ENCODE assay signal across 10 cellular contexts in genomic region chr3:187139895-187140253, GRCh38. TPM values are rescaled to one million over a fixed set of nuclear protein-coding genes. Genes with fewer than 3 reads are reported as not detected.
DNase-seq lines count a peak whose midpoint lies in the region; ATAC-seq lines count a peak whose summit lies in the region.
"Had no signal": no experiment of that assay in that cellular context is flagged by ENCODE, and none has a peak within 500 bp of the region (broad histone marks: within the 10 kb centered on the region; RNA-seq: fewer than 3 reads in every experiment).

No MANE protein-coding gene starts in this region.

- H3K4me3 Mint-ChIP-seq in activated CD4-positive, alpha-beta T cell treated with anti-CD3 and anti-CD28 coated beads, Interleukin-2, amount 10 ng/mL, durations not matched to agents 7 days and 5 days, result peak overlapping the region; percentile 82
- peak overlapping the region; percentile 92 for H3K4me3 Mint-ChIP-seq in activated T-helper 17 cell treated with anti-CD3 and anti-CD28 coated beads, Interleukin-2, amount 50 U/mL, for 72 hours
- H3K4me3 Mint-ChIP-seq in immature natural killer cell, result peak overlapping the region; percentile 85 to 93 (median 90)

- peaks cover 0 to 3% of the 10 kb centered on the region in 2 donors for H3K36me3 ChIP-seq in stomach smooth muscle (ENCODE audit: control insufficient read depth in 2 of 2, insufficient read depth in 2 of 2, low read length in 2 of 2)

- ATAC-seq in activated T-helper 17 cell treated with anti-CD3 and anti-CD28 coated beads, Interleukin-2, amount 50 U/mL, for 72 hours (replicated peaks), result no peak

- H3K4me1 Mint-ChIP-seq in activated CD4-positive, alpha-beta T cell treated with anti-CD3 and anti-CD28 coated beads, Interleukin-2, amount 10 ng/mL, durations not matched to agents 7 days and 5 days, result peaks cover 26% of the 10 kb centered on the region
- peaks cover 14% of the 10 kb centered on the region for H3K4me1 Mint-ChIP-seq in activated T-helper 17 cell treated with anti-CD3 and anti-CD28 coated beads, Interleukin-2, amount 50 U/mL, for 72 hours
- H3K4me1 Mint-ChIP-seq in immature natural killer cell, result peaks cover 23 to 29% of the 10 kb centered on the region in 2 donors

- CTCF ChIA-PET in activated CD4-positive, alpha-beta T cell treated with anti-CD3 and anti-CD28 coated beads, Interleukin-2, amount 10 ng/mL, durations not matched to agents 7 days and 5 days (lab: Charles Lee), result interaction anchor here (0.5 to 8.1 kb wide), 31 partner anchors 10 to 1227 kb away, joined by 3 to 72 read pairs (median 4); partner anchors contain the start of gene RTP4

- peak overlapping the region; percentile 96 for H3K27ac Mint-ChIP-seq in activated CD4-positive, alpha-beta T cell treated with anti-CD3 and anti-CD28 coated beads, Interleukin-2, amount 10 ng/mL, durations not matched to agents 7 days and 5 days
- H3K27ac Mint-ChIP-seq in activated T-helper 17 cell treated with anti-CD3 and anti-CD28 coated beads, Interleukin-2, amount 50 U/mL, for 72 hours, result peak overlapping the region; percentile 93
- H3K27ac Mint-ChIP-seq in immature natural killer cell, result peak overlapping the region; percentile 89 to 97 (median 93)

- no peaks in the 10 kb centered on the region for H3K27me3 Mint-ChIP-seq in activated CD4-positive, alpha-beta T cell treated with anti-CD3 and anti-CD28 coated beads, Interleukin-2, amount 10 ng/mL, durations not matched to agents 7 days and 5 days
- no peaks in the 10 kb centered on the region for H3K27me3 Mint-ChIP-seq in activated T-helper 17 cell treated with anti-CD3 and anti-CD28 coated beads, Interleukin-2, amount 50 U/mL, for 72 hours
- peaks cover 2 to 16% (median 3%) of the 10 kb centered on the region in 3 donors for H3K27me3 Mint-ChIP-seq in immature natural killer cell (ENCODE audit: low read depth in 3 of 3)

- H3K36me3 Mint-ChIP-seq in activated CD4-positive, alpha-beta T cell treated with anti-CD3 and anti-CD28 coated beads, Interleukin-2, amount 10 ng/mL, durations not matched to agents 7 days and 5 days (ENCODE audit: low read depth), result peaks cover 49% of the 10 kb centered on the region
- H3K36me3 Mint-ChIP-seq in activated T-helper 17 cell treated with anti-CD3 and anti-CD28 coated beads, Interleukin-2, amount 50 U/mL, for 72 hours (ENCODE audit: low read depth), result peaks cover 22% of the 10 kb centered on the region
- peaks cover 8 to 17% (median 16%) of the 10 kb centered on the region in 3 donors for H3K36me3 Mint-ChIP-seq in immature natural killer cell

- POLR2A ChIA-PET in activated CD4-positive, alpha-beta T cell treated with anti-CD3 and anti-CD28 coated beads, Interleukin-2, amount 10 ng/mL, durations not matched to agents 7 days and 5 days (lab: Charles Lee), result interaction anchor here (0.8 to 1.5 kb wide), 5 partner anchors 25 to 355 kb away, joined by 3 to 5 read pairs (median 4); no protein-coding TSS in a partner anchor

- peak overlapping the region; percentile 31 for H3K27ac ChIP-seq in stomach smooth muscle (ENCODE audit: low read length)

- no peaks in the 10 kb centered on the region for H3K9me3 ChIP-seq in stomach smooth muscle (ENCODE audit: control insufficient read depth in 2 of 2, low read length in 2 of 2)

- peaks cover 44% of the 10 kb centered on the region for H3K9me3 Mint-ChIP-seq in activated CD4-positive, alpha-beta T cell treated with anti-CD3 and anti-CD28 coated beads, Interleukin-2, amount 10 ng/mL, durations not matched to agents 7 days and 5 days
- H3K9me3 Mint-ChIP-seq in activated T-helper 17 cell treated with anti-CD3 and anti-CD28 coated beads, Interleukin-2, amount 50 U/mL, for 72 hours, result peaks cover 9% of the 10 kb centered on the region
- peaks cover 2 to 8% (median 8%) of the 10 kb centered on the region in 6 donors for H3K9me3 Mint-ChIP-seq in immature natural killer cell

- peak overlapping the region; percentile 65 to 87 for H3K4me3 ChIP-seq in stomach smooth muscle (ENCODE audit: low read length in 2 of 2)

- peak overlapping the region; percentile 62 to 74 for H3K9ac ChIP-seq in stomach smooth muscle (ENCODE audit: low read length in 2 of 2)

- H3K4me1 ChIP-seq in stomach smooth muscle (ENCODE audit: control insufficient read depth, insufficient read depth, low read length), result peaks cover 6% of the 10 kb centered on the region

- DNase-seq in activated CD4-positive, alpha-beta T cell treated with anti-CD3 and anti-CD28 coated beads, Interleukin-2, amount 10 ng/mL, durations not matched to agents 7 days and 5 days, result no peak
- no peak for DNase-seq in activated CD4-positive, alpha-beta T cell treated with anti-CD3 and anti-CD28 coated beads for 48 hours
- DNase-seq in immature natural killer cell (no peak), inferior parietal cortex (ENCODE audit: extremely low spot score) (no peak), RPMI8226 (no peak)
- DNase-seq in activated CD4-positive, alpha-beta T cell treated with anti-CD3 and anti-CD28 coated beads for 4 hours, result no peak
- DNase-seq: NCI-H1694 had no signal

- H3K27me3 ChIP-seq in stomach smooth muscle (ENCODE audit: control insufficient read depth in 1 of 2, insufficient read depth in 2 of 2, low read length in 2 of 2), result no peaks in the 10 kb centered on the region

RNA-seq across cellular contexts. Expression of gene RPL39L, which starts 0.6 kb away (rescaled TPM):
- total RNA-seq in activated CD4-positive, alpha-beta T cell treated with anti-CD3 and anti-CD28 coated beads, Interleukin-2, amount 10 ng/mL, durations not matched to agents 7 days and 5 days, result 10 to 100 TPM; 18.4 to 20.4 TPM
- 10 to 100 TPM; 18.1 to 26.8 TPM for total RNA-seq in activated T-helper 17 cell treated with anti-CD3 and anti-CD28 coated beads, Interleukin-2, amount 50 U/mL, for 72 hours
- 10 to 100 TPM; 15.3 to 33.5 (median 31.8) TPM for polyA plus RNA-seq in immature natural killer cell

RNA-seq across cellular contexts. Expression of gene RTP1, which starts 57.4 kb away (rescaled TPM):
- total RNA-seq in activated CD4-positive, alpha-beta T cell treated with anti-CD3 and anti-CD28 coated beads, Interleukin-2, amount 10 ng/mL, durations not matched to agents 7 days and 5 days, result not detected
- not detected for total RNA-seq in activated T-helper 17 cell treated with anti-CD3 and anti-CD28 coated beads, Interleukin-2, amount 50 U/mL, for 72 hours
- polyA plus RNA-seq in immature natural killer cell, result not detected
- total RNA-seq: lung had no signal
- polyA plus RNA-seq: lung had no signal
